10 cellular contexts compared by ENCODE assay signal in genomic region chr2:37506407-37507068, GRCh38.
DNase-seq lines count a peak whose midpoint lies in the region; ATAC-seq, FAIRE-seq and TF ChIP-seq lines count a peak whose summit lies in the region.
"Had no signal": no experiment of that assay in that cellular context is flagged by ENCODE, and none has a peak within 500 bp of the region (broad histone marks: within the 10 kb centered on the region; RNA-seq: fewer than 3 reads in every experiment).

No MANE protein-coding gene starts in this region.

- no peaks in the 10 kb centered on the region for H3K9me3 Mint-ChIP-seq in astrocyte (ENCODE audit: unreplicated experiment)

- no peak overlapping the region for H3K9ac ChIP-seq in astrocyte (ENCODE audit: low read length)

- DNase-seq in astrocyte (ENCODE audit: low read depth) (peak; percentile 35), iris pigment epithelial cell (ENCODE audit: low read depth) (peak; percentile 27), tibial artery (no peak), dorsolateral prefrontal cortex (no peak), HPDE6-E6E7 (ENCODE audit: extremely low spot score) (no peak)
- DNase-seq: NCI-H1694 treated with DMSO at 0.1 percent for 48 hours had no signal

- TF ChIP-seq CTCF in astrocyte (IDR thresholded peaks at IDR 0.05; ENCODE audit: insufficient read depth, low read depth, low read length) (no peak), tibial artery (IDR thresholded peaks at IDR 0.05) (no peak), dorsolateral prefrontal cortex (IDR thresholded peaks at IDR 0.05 in 54 of 56, conservative IDR thresholded peaks at IDR 0.05 in 2 of 56; ENCODE audit: low read depth in 1 of 56, partially characterized antibody in 56 of 56) (no peak)

- no peaks in the 10 kb centered on the region for H3K27me3 ChIP-seq in astrocyte (ENCODE audit: insufficient read depth, low read length)
- no peaks in the 10 kb centered on the region for H3K27me3 ChIP-seq in tibial artery
- H3K27me3 ChIP-seq in dorsolateral prefrontal cortex = peaks cover 0 to 10% (median 0%) of the 10 kb centered on the region in 45 donors

- no peaks in the 10 kb centered on the region for H3K79me2 ChIP-seq in astrocyte (ENCODE audit: insufficient read depth, low read length)

- H3K4me3 ChIP-seq in astrocyte (ENCODE audit: insufficient read depth, low read depth, low read length) (no peak overlapping the region), tibial artery (no peak overlapping the region), dorsolateral prefrontal cortex (peak overlapping the region in 5 of 59 donors; percentile 12 to 42 (median 25))

- H2AFZ ChIP-seq in astrocyte (ENCODE audit: low read depth, low read length) = peak overlapping the region; percentile 22

- H3K4me1 Mint-ChIP-seq in astrocyte (ENCODE audit: low read depth, unreplicated experiment) = peaks cover 23% of the 10 kb centered on the region

- FAIRE-seq in astrocyte (lab: Jason Lieb, UNC) = no peak
- FAIRE-seq: RCC 7860 had no signal

- peak overlapping the region; percentile 10 for H3K4me2 ChIP-seq in astrocyte (ENCODE audit: low read length)

- no peak overlapping the region for H3K4me3 Mint-ChIP-seq in astrocyte (ENCODE audit: unreplicated experiment)
- H3K4me3 Mint-ChIP-seq: activated naive CD8-positive, alpha-beta T cell had no signal

- H3K36me3 ChIP-seq in astrocyte (ENCODE audit: insufficient read depth, low read length) (no peaks in the 10 kb centered on the region), tibial artery (no peaks in the 10 kb centered on the region)

- H4K20me1 ChIP-seq in astrocyte (ENCODE audit: insufficient read depth, low read length) = no peaks in the 10 kb centered on the region

- H3K4me1 ChIP-seq in astrocyte (ENCODE audit: insufficient read depth, low read length) = peaks cover 8% of the 10 kb centered on the region
- peaks cover 0 to 28% (median 15%) of the 10 kb centered on the region in 4 donors for H3K4me1 ChIP-seq in tibial artery

- no peaks in the 10 kb centered on the region for H3K36me3 Mint-ChIP-seq in astrocyte (ENCODE audit: low read depth, unreplicated experiment)
- H3K36me3 Mint-ChIP-seq: activated naive CD8-positive, alpha-beta T cell had no signal

- H3K27ac ChIP-seq in astrocyte (ENCODE audit: low read depth, low read length) = no peak overlapping the region
- H3K27ac ChIP-seq in tibial artery = peak overlapping the region; percentile 38 to 51
- peak overlapping the region in 1 of 59 donors; percentile 25 for H3K27ac ChIP-seq in dorsolateral prefrontal cortex

- H3K27ac Mint-ChIP-seq in astrocyte (ENCODE audit: unreplicated experiment) = no peak overlapping the region
- H3K27ac Mint-ChIP-seq: activated naive CD8-positive, alpha-beta T cell had no signal

- H3K27me3 Mint-ChIP-seq in astrocyte (ENCODE audit: low read depth, unreplicated experiment) = no peaks in the 10 kb centered on the region

- ATAC-seq in HG02610 (IDR thresholded peaks at IDR 0.05; ENCODE audit: unreplicated experiment) (peak; percentile 50), HG02678 (IDR thresholded peaks at IDR 0.05; ENCODE audit: unreplicated experiment) (no peak)

- H3K9me3 ChIP-seq in astrocyte (ENCODE audit: insufficient read depth, low read depth, low read length) (no peaks in the 10 kb centered on the region), tibial artery (no peaks in the 10 kb centered on the region)

- intact Hi-C loops in tibial artery (cut with DNase I; ENCODE audit: low total_unique reads) = no loop called here
- intact Hi-C loops in dorsolateral prefrontal cortex (cut with DNase I) = no loop called here

Comparison
In these comparisons a context has a peak if more than half of its experiments do, and no peak if none do; other contexts are left out.
1. DNase-seq: peak in astrocyte (single experiment) and iris pigment epithelial cell (single experiment); none in tibial artery (0 of 2), dorsolateral prefrontal cortex (0 of 10) and HPDE6-E6E7 (single experiment).